Comparison of ENCODE assay signal across 8 cellular contexts in genomic region chr6:142822882-142823578, GRCh38.
DNase-seq lines count a peak whose midpoint lies in the region; ATAC-seq and TF ChIP-seq lines count a peak whose summit lies in the region.

No MANE protein-coding gene starts in this region.

- BruUV-seq in OCI-LY7 (replicated peaks; lab: Mats Ljungman, UMichigan) = no TSS peak

- WGBS in esophagus muscularis mucosa = 72% methylated on average over 8 of the region's 10 CpGs

- intact Hi-C loops in OCI-LY7 (cut with micrococcal nuclease; ENCODE audit: unreplicated experiment) = no loop called here
- intact Hi-C loops in esophagus muscularis mucosa (cut with DNase I) = no loop called here

- peak; percentile 69 for TF ChIP-seq CTCF in 22Rv1 (IDR thresholded peaks at IDR 0.05)
- peak; percentile 60 for TF ChIP-seq CTCF in GM12872 (IDR thresholded peaks at IDR 0.05; ENCODE audit: insufficient read depth, low read depth, low read length)
- peak; percentile 67 for TF ChIP-seq CTCF in OCI-LY7 (conservative IDR thresholded peaks at IDR 0.05; ENCODE audit: low read length)
- peak; percentile 62 for TF ChIP-seq CTCF in epithelial cell of proximal tubule (conservative IDR thresholded peaks at IDR 0.05; ENCODE audit: low read depth, low read length)
- peak in 1 of 3 experiments; percentile 10 for TF ChIP-seq CTCF in esophagus muscularis mucosa (IDR thresholded peaks at IDR 0.05)

- no peak overlapping the region for H2AFZ ChIP-seq in OCI-LY7 (ENCODE audit: low read length)

- POLR2A ChIA-PET in OCI-LY7 (lab: Charles Lee) = interaction anchor here (1.2 to 2.3 kb wide), 5 partner anchors 10 to 22 kb away, joined by 4 to 9 read pairs (median 5); no protein-coding TSS in a partner anchor

- no peaks in the 10 kb centered on the region for H3K27me3 ChIP-seq in esophagus muscularis mucosa

- TF ChIP-seq POLR2A in esophagus muscularis mucosa (IDR thresholded peaks at IDR 0.05; ENCODE audit: low read depth) = no peak

- H3K4me2 ChIP-seq in OCI-LY7 (ENCODE audit: low read length) = no peak overlapping the region

- H3K9me3 ChIP-seq in OCI-LY7 (ENCODE audit: low read length) (no peaks in the 10 kb centered on the region), esophagus muscularis mucosa (no peaks in the 10 kb centered on the region)

- H3K4me1 ChIP-seq in OCI-LY7 (ENCODE audit: insufficient read depth, low read length, poor library complexity, severe bottlenecking) (peaks cover 33% of the 10 kb centered on the region), esophagus muscularis mucosa (peaks cover 36 to 70% (median 56%) of the 10 kb centered on the region in 4 donors)

- CTCF ChIA-PET in OCI-LY7 (lab: Charles Lee; ENCODE audit: unreplicated experiment) = no interaction called here

- no peak for TF ChIP-seq EP300 in esophagus muscularis mucosa (IDR thresholded peaks at IDR 0.05)

- H3K9me2 ChIP-seq in OCI-LY7 (ENCODE audit: insufficient read depth, low read length) = no peaks in the 10 kb centered on the region

- H3K36me3 ChIP-seq in OCI-LY7 (ENCODE audit: insufficient read depth, low read length) (peaks cover 10% of the 10 kb centered on the region), esophagus muscularis mucosa (no peaks in the 10 kb centered on the region)

- ATAC-seq in HG03571 (IDR thresholded peaks at IDR 0.05; ENCODE audit: unreplicated experiment) (no peak), GM18858 (IDR thresholded peaks at IDR 0.05; ENCODE audit: unreplicated experiment) (no peak)

- DNase-seq in OCI-LY7 (ENCODE audit: low spot score) = no peak
- no peak for DNase-seq in epithelial cell of proximal tubule (ENCODE audit: low read depth)
- no peak for DNase-seq in esophagus muscularis mucosa (ENCODE audit: extremely low spot score)
- no peak for DNase-seq in epidermal melanocyte (ENCODE audit: insufficient read length, low spot score)

- H3K79me2 ChIP-seq in OCI-LY7 (ENCODE audit: insufficient read depth, low read depth, low read length) = peaks cover 25% of the 10 kb centered on the region; the same call in 1 of the 2 replicates

- H4K20me1 ChIP-seq in OCI-LY7 (ENCODE audit: insufficient read depth, low read length) = no peaks in the 10 kb centered on the region

- H3K4me3 ChIP-seq in OCI-LY7 (ENCODE audit: low read depth, low read length, poor library complexity, severe bottlenecking) (no peak overlapping the region), epithelial cell of proximal tubule (ENCODE audit: low read depth, low read length) (no peak overlapping the region), esophagus muscularis mucosa (no peak overlapping the region)

- H3K27ac ChIP-seq in 22Rv1 = no peak overlapping the region
- H3K27ac ChIP-seq in OCI-LY7 (ENCODE audit: low read depth, low read length, poor library complexity, severe bottlenecking) = no peak overlapping the region
- no peak overlapping the region for H3K27ac ChIP-seq in esophagus muscularis mucosa (replicated peaks in 1 of 4)
